ENCODE assay signal across 8 cellular contexts in genomic region chr17:45131616-45132301, GRCh38. TPM values are rescaled to one million over a fixed set of nuclear protein-coding genes. Genes with fewer than 3 reads are reported as not detected.
DNase-seq lines count a peak whose midpoint lies in the region; ATAC-seq and TF ChIP-seq lines count a peak whose summit lies in the region.

No MANE protein-coding gene starts in this region.

- POLR2A ChIA-PET in activated CD8-positive, alpha-beta T cell treated with anti-CD3 and anti-CD28 coated beads, Interleukin-2, amount 10 ng/mL, durations not matched to agents 7 days and 5 days (lab: Charles Lee) = interaction anchor here (1.1 kb wide), 1 partner anchor 16 kb away, joined by 3 read pairs; the partner anchor contains the start of gene HEXIM1

- H3K36me3 Mint-ChIP-seq in activated CD8-positive, alpha-beta T cell treated with anti-CD3 and anti-CD28 coated beads, Interleukin-2, amount 10 ng/mL, durations not matched to agents 7 days and 5 days (ENCODE audit: low read depth) = no peaks in the 10 kb centered on the region
- H3K36me3 Mint-ChIP-seq in natural killer cell = no peaks in the 10 kb centered on the region

- H3K27ac Mint-ChIP-seq in activated CD8-positive, alpha-beta T cell treated with anti-CD3 and anti-CD28 coated beads, Interleukin-2, amount 10 ng/mL, durations not matched to agents 7 days and 5 days = no peak overlapping the region
- H3K27ac Mint-ChIP-seq in natural killer cell = peak overlapping the region in 1 of 2 donors; percentile 88

- DNase-seq in Caki2 (ENCODE audit: low read depth) (peak; percentile 42), erythroblast (lab: John Stamatoyannopoulos, UW) (peak; percentile 55 to 65), natural killer cell (peak; percentile 56), NCI-H1105 treated with DMSO at 0.1 percent for 48 hours (lab: John Stamatoyannopoulos, UW) (no peak)
- DNase-seq in activated CD8-positive, alpha-beta T cell treated with anti-CD3 and anti-CD28 coated beads, Interleukin-2, amount 10 ng/mL, durations not matched to agents 7 days and 5 days = peak; percentile 57

- no peaks in the 10 kb centered on the region for H3K9me3 Mint-ChIP-seq in activated CD8-positive, alpha-beta T cell treated with anti-CD3 and anti-CD28 coated beads, Interleukin-2, amount 10 ng/mL, durations not matched to agents 7 days and 5 days (ENCODE audit: insufficient read depth)
- H3K9me3 Mint-ChIP-seq in natural killer cell = no peaks in the 10 kb centered on the region

- H3K36me3 ChIP-seq in urinary bladder (ENCODE audit: insufficient read depth) = no peaks in the 10 kb centered on the region

- no peak for TF ChIP-seq POLR2A in erythroblast (IDR thresholded peaks at IDR 0.05; ENCODE audit: low read length)

- peak overlapping the region; percentile 88 for H3K27ac ChIP-seq in urinary bladder (ENCODE audit: low read depth)

- TF ChIP-seq CTCF in natural killer cell (IDR thresholded peaks at IDR 0.05) = peak; percentile 99

- WGBS in urinary bladder = 8% methylated on average over 43 of the region's 43 CpGs

- H3K4me1 Mint-ChIP-seq in activated CD8-positive, alpha-beta T cell treated with anti-CD3 and anti-CD28 coated beads, Interleukin-2, amount 10 ng/mL, durations not matched to agents 7 days and 5 days (ENCODE audit: low read depth) = peaks cover 21% of the 10 kb centered on the region
- H3K4me1 Mint-ChIP-seq in natural killer cell = peaks cover 12 to 20% of the 10 kb centered on the region in 2 donors

- peaks cover 10% of the 10 kb centered on the region for H3K27me3 Mint-ChIP-seq in activated CD8-positive, alpha-beta T cell treated with anti-CD3 and anti-CD28 coated beads, Interleukin-2, amount 10 ng/mL, durations not matched to agents 7 days and 5 days (ENCODE audit: low read depth)
- H3K27me3 Mint-ChIP-seq in natural killer cell (ENCODE audit: low read depth in 2 of 2) = peaks cover 0 to 3% of the 10 kb centered on the region in 2 donors

- in situ Hi-C loops in Caki2 (cut with HindIII; ENCODE audit: low pct_unique_long_range_greater_than_20kb, low sequenced_read_pairs) = no loop called here

- intact Hi-C loops in natural killer cell (cut with micrococcal nuclease) = loop anchor here (2.0 kb wide), 2 partner anchors 71 to 357 kb away; partner anchors contain the start of gene NMT1

- no peak for TF ChIP-seq EP300 in Ishikawa (IDR thresholded peaks at IDR 0.05; ENCODE audit: borderline replicate concordance)

- no peak for ATAC-seq in activated CD8-positive, alpha-beta T cell treated with anti-CD3 and anti-CD28 coated beads, Interleukin-2, amount 10 ng/mL, durations not matched to agents 7 days and 5 days
- ATAC-seq in natural killer cell (no peak), HG02885 (IDR thresholded peaks at IDR 0.05; ENCODE audit: poor library complexity, unreplicated experiment) (no peak)

- peak overlapping the region; percentile 90 for H3K4me3 ChIP-seq in urinary bladder (ENCODE audit: low read depth, low read length)

- TF ChIP-seq RAD21 in Ishikawa (IDR thresholded peaks at IDR 0.05; ENCODE audit: low read depth) = peak; percentile 44; the same call in 1 of the 2 replicates

- peak overlapping the region; percentile 67 for H3K4me3 Mint-ChIP-seq in activated CD8-positive, alpha-beta T cell treated with anti-CD3 and anti-CD28 coated beads, Interleukin-2, amount 10 ng/mL, durations not matched to agents 7 days and 5 days
- peak overlapping the region; percentile 72 for H3K4me3 Mint-ChIP-seq in natural killer cell

- H3K4me1 ChIP-seq in urinary bladder (ENCODE audit: insufficient read depth) = no peaks in the 10 kb centered on the region

- CTCF ChIA-PET in activated CD8-positive, alpha-beta T cell treated with anti-CD3 and anti-CD28 coated beads, Interleukin-2, amount 10 ng/mL, durations not matched to agents 7 days and 5 days (lab: Charles Lee) = interaction anchor here (0.7 to 10.8 kb wide), 5 partner anchors 18 to 68 kb away, joined by 3 to 365 read pairs (median 3); partner anchors contain the start of gene HEXIM2

TF ChIP-seq in Ishikawa, 13 proteins besides CTCF, POLR2A, EP300 and RAD21:
- no peak for TF ChIP-seq TCF12 (IDR thresholded peaks at IDR 0.05; ENCODE audit: low read depth)
- TF ChIP-seq ZBTB7A (IDR thresholded peaks at IDR 0.05; ENCODE audit: low read depth) = peak; percentile 100

RNA-seq across cellular contexts. Expression of gene PLCD3, which starts 0.6 kb away (rescaled TPM):
- total RNA-seq in Caki2 (2014; rRNA removed; shearing (Covaris generic); ENCODE audit: low replicate concordance) = 74.9 and 164 TPM in 2 replicates
- total RNA-seq in activated CD8-positive, alpha-beta T cell treated with anti-CD3 and anti-CD28 coated beads, Interleukin-2, amount 10 ng/mL, durations not matched to agents 7 days and 5 days = 1 to 10 TPM; 4.3 to 4.6 TPM
- total RNA-seq in natural killer cell (1 to 10 TPM; 2.5 to 2.9 (median 2.5) TPM), urinary bladder (18.1 TPM)
- 84.1 TPM for polyA plus RNA-seq in urinary bladder

RNA-seq across cellular contexts. Expression of gene ACBD4, which starts 3.7 kb away (rescaled TPM):
- total RNA-seq in Caki2 (2014; rRNA removed; shearing (Covaris generic); ENCODE audit: low replicate concordance) = 7.8 and 16.7 TPM in 2 replicates
- 10 to 100 TPM in 1 of 2 experiments, 1 to 10 TPM in 1; 10.0 to 12.5 TPM for total RNA-seq in activated CD8-positive, alpha-beta T cell treated with anti-CD3 and anti-CD28 coated beads, Interleukin-2, amount 10 ng/mL, durations not matched to agents 7 days and 5 days
- 10 to 100 TPM; 12.0 to 15.9 (median 14.2) TPM for total RNA-seq in natural killer cell
- 4.5 TPM for total RNA-seq in urinary bladder
- 18.2 TPM for polyA plus RNA-seq in urinary bladder

RNA-seq across cellular contexts. Expression of gene HEXIM1, which starts 16.5 kb away (rescaled TPM):
- total RNA-seq in Caki2 (2014; rRNA removed; shearing (Covaris generic); ENCODE audit: low replicate concordance) = 11.6 and 13.0 TPM in 2 replicates
- total RNA-seq in activated CD8-positive, alpha-beta T cell treated with anti-CD3 and anti-CD28 coated beads, Interleukin-2, amount 10 ng/mL, durations not matched to agents 7 days and 5 days = 10 to 100 TPM; 29.2 to 29.4 TPM
- 10 to 100 TPM; 64.9 to 80.7 (median 79.8) TPM for total RNA-seq in natural killer cell
- 19.2 TPM for total RNA-seq in urinary bladder
- 22.0 TPM for polyA plus RNA-seq in urinary bladder

RNA-seq across cellular contexts. Expression of gene HEXIM2, which starts 29.9 kb away (rescaled TPM):
- 36.7 and 53.4 TPM in 2 replicates for total RNA-seq in Caki2 (2014; rRNA removed; shearing (Covaris generic); ENCODE audit: low replicate concordance)
- 1 to 10 TPM; 7.8 to 8.8 TPM for total RNA-seq in activated CD8-positive, alpha-beta T cell treated with anti-CD3 and anti-CD28 coated beads, Interleukin-2, amount 10 ng/mL, durations not matched to agents 7 days and 5 days
- 1 to 10 TPM; 4.1 to 5.3 (median 4.5) TPM for total RNA-seq in natural killer cell
- 2.0 TPM for total RNA-seq in urinary bladder
- 7.9 TPM for polyA plus RNA-seq in urinary bladder
